ENCODE assay signal across 1 cellular context in the genomic region with DNA sequence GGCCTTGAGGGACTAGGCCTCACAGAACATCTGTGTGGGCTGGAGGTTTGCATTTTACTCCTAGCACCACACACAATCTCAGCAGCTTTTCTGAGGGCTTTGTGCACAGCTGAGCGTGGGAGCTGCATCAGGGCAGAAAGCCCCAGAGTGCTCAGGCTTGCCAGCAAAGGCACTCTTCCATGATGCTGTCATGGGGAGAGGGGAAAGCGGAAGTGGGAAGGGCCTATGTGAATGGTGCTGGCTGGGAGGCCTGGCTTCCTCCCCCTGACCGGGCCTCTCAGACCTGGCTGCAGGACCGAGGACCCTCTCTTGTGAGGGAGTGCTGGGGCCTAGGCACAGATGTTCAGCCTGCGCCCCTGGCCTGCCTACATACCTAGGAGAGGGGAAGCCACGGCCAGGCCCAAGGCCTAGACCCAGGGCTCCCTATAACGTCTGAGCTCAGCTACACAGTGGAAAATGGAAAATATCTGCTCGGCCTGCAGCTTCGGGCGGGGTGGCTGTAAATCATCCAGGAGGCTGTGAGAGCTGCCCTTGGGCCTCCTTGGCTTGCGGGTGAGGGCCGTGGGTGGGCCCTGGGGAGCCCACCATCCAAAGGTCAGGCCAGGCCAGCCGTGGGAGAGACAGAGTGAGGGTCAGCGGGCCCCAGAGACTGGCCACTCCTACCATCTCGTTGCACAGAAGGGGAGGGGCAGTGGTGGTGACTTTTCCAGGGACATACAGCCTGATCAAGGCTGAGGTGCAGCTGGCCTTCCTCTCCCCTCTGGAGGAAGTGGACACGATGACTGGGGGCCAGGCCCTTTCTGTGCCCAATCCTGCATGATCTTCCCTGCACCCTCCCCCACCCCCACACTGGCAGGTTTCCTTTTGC.
A peak's percentile ranks its signal among the peaks of the same experiment; 100 is the strongest.
TF ChIP-seq lines count a peak whose summit lies in the region.

No MANE protein-coding gene starts in this region.

TF ChIP-seq in WTC11, 78 proteins besides CTCF, POLR2A, EP300 and RAD21 (continued from another document):
- TF ChIP-seq OVOL2 (CRISPR knock-in tag; IDR thresholded peaks at IDR 0.05; ENCODE audit: borderline replicate concordance) = no peak
- TF ChIP-seq ZNF671 (CRISPR knock-in tag; IDR thresholded peaks at IDR 0.05) = no peak
- TF ChIP-seq JUN (CRISPR knock-in tag; IDR thresholded peaks at IDR 0.05) = 0 out of 2 replicates have a peak, but pooled peaks have one; percentile 34
- TF ChIP-seq ZNF263 (CRISPR knock-in tag; IDR thresholded peaks at IDR 0.05; ENCODE audit: low read depth) = no peak
- TF ChIP-seq RELA (CRISPR knock-in tag; IDR thresholded peaks at IDR 0.05; ENCODE audit: borderline replicate concordance) = no peak
- no peak for TF ChIP-seq NR2C2 (CRISPR knock-in tag; IDR thresholded peaks at IDR 0.05)
- TF ChIP-seq ZNF423 (CRISPR knock-in tag; IDR thresholded peaks at IDR 0.05) = no peak
- TF ChIP-seq, protein P1, sequence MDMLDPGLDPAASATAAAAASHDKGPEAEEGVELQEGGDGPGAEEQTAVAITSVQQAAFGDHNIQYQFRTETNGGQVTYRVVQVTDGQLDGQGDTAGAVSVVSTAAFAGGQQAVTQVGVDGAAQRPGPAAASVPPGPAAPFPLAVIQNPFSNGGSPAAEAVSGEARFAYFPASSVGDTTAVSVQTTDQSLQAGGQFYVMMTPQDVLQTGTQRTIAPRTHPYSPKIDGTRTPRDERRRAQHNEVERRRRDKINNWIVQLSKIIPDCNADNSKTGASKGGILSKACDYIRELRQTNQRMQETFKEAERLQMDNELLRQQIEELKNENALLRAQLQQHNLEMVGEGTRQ (CRISPR knock-in tag; IDR thresholded peaks at IDR 0.05) = no peak
- no peak for TF ChIP-seq NFE2L1 (CRISPR knock-in tag; IDR thresholded peaks at IDR 0.05)
- TF ChIP-seq, protein P2, sequence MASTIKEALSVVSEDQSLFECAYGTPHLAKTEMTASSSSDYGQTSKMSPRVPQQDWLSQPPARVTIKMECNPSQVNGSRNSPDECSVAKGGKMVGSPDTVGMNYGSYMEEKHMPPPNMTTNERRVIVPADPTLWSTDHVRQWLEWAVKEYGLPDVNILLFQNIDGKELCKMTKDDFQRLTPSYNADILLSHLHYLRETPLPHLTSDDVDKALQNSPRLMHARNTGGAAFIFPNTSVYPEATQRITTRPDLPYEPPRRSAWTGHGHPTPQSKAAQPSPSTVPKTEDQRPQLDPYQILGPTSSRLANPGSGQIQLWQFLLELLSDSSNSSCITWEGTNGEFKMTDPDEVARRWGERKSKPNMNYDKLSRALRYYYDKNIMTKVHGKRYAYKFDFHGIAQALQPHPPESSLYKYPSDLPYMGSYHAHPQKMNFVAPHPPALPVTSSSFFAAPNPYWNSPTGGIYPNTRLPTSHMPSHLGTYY (CRISPR knock-in tag; IDR thresholded peaks at IDR 0.05) = no peak
- TF ChIP-seq, protein P3, sequence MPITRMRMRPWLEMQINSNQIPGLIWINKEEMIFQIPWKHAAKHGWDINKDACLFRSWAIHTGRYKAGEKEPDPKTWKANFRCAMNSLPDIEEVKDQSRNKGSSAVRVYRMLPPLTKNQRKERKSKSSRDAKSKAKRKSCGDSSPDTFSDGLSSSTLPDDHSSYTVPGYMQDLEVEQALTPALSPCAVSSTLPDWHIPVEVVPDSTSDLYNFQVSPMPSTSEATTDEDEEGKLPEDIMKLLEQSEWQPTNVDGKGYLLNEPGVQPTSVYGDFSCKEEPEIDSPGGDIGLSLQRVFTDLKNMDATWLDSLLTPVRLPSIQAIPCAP (CRISPR knock-in tag; IDR thresholded peaks at IDR 0.05) = no peak
- TF ChIP-seq ZNF219 (CRISPR knock-in tag; IDR thresholded peaks at IDR 0.05; ENCODE audit: borderline replicate concordance) = no peak
- TF ChIP-seq, protein P4, sequence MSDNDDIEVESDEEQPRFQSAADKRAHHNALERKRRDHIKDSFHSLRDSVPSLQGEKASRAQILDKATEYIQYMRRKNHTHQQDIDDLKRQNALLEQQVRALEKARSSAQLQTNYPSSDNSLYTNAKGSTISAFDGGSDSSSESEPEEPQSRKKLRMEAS (CRISPR knock-in tag; IDR thresholded peaks at IDR 0.05) = peak; percentile 51
- 0 out of 2 replicates have a peak, but pooled peaks have one; percentile 39 for TF ChIP-seq NR3C1 (CRISPR knock-in tag; conservative IDR thresholded peaks at IDR 0.05; ENCODE audit: low read depth)
- no peak for TF ChIP-seq ZNF232 (CRISPR knock-in tag; IDR thresholded peaks at IDR 0.05)
- 0 out of 2 replicates have a peak, but pooled peaks have one; percentile 31 for TF ChIP-seq TEAD1 (CRISPR knock-in tag; IDR thresholded peaks at IDR 0.05)
- no peak for TF ChIP-seq ELF4 (CRISPR knock-in tag; IDR thresholded peaks at IDR 0.05; ENCODE audit: low read depth)
